ENCODE assay signal across 8 cellular contexts in the genomic region with DNA sequence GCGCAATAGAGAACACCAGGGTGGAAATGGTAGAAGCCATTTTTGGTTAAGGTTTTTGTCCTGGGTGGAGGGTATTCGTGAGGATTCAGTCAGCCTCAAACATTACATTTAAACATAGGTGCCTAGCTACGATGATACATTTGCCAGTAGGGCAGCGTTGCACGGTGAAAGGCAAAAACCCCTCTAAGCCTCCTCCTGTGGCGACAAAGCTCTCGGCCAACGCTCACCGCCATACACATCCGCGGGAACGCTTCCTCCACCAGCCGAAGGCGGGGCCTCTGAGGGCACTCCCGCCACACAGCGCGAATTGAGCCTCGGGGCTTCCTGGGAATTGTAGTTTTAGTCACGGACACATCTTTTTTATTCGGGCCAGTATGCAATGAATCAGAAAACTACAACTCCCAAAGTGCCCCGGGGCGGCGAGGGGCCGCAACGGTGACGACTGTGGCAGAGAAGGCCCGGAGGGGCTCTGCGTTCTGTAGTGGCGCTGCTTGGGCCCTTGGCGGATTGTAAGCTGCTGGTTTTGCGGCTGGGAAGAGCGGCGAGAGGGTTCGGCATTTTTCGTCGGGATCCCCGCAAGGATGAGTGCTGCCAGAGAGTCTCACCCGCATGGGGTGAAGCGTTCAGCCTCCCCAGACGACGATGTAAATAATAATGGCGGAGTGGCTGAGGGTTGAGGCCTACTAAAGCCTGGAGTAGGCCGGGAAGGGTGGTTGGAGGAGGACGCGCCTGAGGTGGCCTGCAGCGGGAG. TPM values are rescaled to one million over a fixed set of nuclear protein-coding genes. Genes with fewer than 3 reads are reported as not detected.
A peak's percentile ranks its signal among the peaks of the same experiment; 100 is the strongest.
DNase-seq lines count a peak whose midpoint lies in the region; ATAC-seq, FAIRE-seq and TF ChIP-seq lines count a peak whose summit lies in the region.

C11orf58 (plus strand) TSS at position 450 of the 751 bp plus-strand sequence; CDS start at position 582, 132 bp downstream.

- no peaks in the 10 kb centered on the region for H3F3A ChIP-seq in OCI-LY1 (ENCODE audit: insufficient read depth, low read length)

- TF ChIP-seq CTCF in Calu3 (IDR thresholded peaks at IDR 0.05; ENCODE audit: unreplicated experiment) (no peak), OCI-LY1 (IDR thresholded peaks at IDR 0.05; ENCODE audit: low read length) (no peak)

- H3K36me3 ChIP-seq in HUES64 (ENCODE audit: insufficient read depth, low read length) (peaks cover 23% of the 10 kb centered on the region), OCI-LY1 (ENCODE audit: insufficient read depth, low read length) (peaks cover 28% of the 10 kb centered on the region), mesodermal cell (ENCODE audit: control insufficient read depth, insufficient read depth, low read length) (peaks cover 31% of the 10 kb centered on the region)

- peak within 1 kb of the TSS; percentile 88 for H3K4me3 ChIP-seq in HUES64 (ENCODE audit: low read length)
- peak within 1 kb of the TSS; percentile 77 for H3K4me3 ChIP-seq in OCI-LY1 (ENCODE audit: low read depth, low read length, poor library complexity, severe bottlenecking)
- peak within 1 kb of the TSS; percentile 75 for H3K4me3 ChIP-seq in mesodermal cell (ENCODE audit: extremely low read depth, insufficient read depth, low read length, poor library complexity, severe bottlenecking)

- peak within 1 kb of the TSS; percentile 19; the same call in 1 of the 2 replicates for H2AFZ ChIP-seq in OCI-LY1 (ENCODE audit: low read length)

- no peaks in the 10 kb centered on the region for H3K9me3 Mint-ChIP-seq in Calu3 (ENCODE audit: low read depth, unreplicated experiment)

- H3K9me3 ChIP-seq in HUES64 (ENCODE audit: insufficient read depth, low read depth, low read length) (no peaks in the 10 kb centered on the region), OCI-LY1 (ENCODE audit: low read length) (no peaks in the 10 kb centered on the region), mesodermal cell (ENCODE audit: control insufficient read depth, low read length) (no peaks in the 10 kb centered on the region)

- H3K79me2 ChIP-seq in OCI-LY1 (ENCODE audit: insufficient read depth, low read length): peaks cover 47% of the 10 kb centered on the region

- H3K4me1 Mint-ChIP-seq in Calu3 (ENCODE audit: low read depth, unreplicated experiment): peaks cover 17% of the 10 kb centered on the region

- ATAC-seq in GM21447 (IDR thresholded peaks at IDR 0.05; ENCODE audit: unreplicated experiment): peak; percentile 97

- H3K27me3 Mint-ChIP-seq in Calu3 (ENCODE audit: unreplicated experiment): no peaks in the 10 kb centered on the region

- CTCF ChIA-PET in Calu3 (lab: Charles Lee): interaction anchor here (3.1 kb wide), 1 partner anchor 106 kb away, joined by 13 read pairs; no protein-coding TSS in a partner anchor

- H4K20me1 ChIP-seq in OCI-LY1 (ENCODE audit: insufficient read depth, low read length): no peaks in the 10 kb centered on the region

- FAIRE-seq in endometrium (lab: Jason Lieb, UNC): peak; percentile 97

- H3K9ac ChIP-seq in HUES64 (ENCODE audit: low read depth, low read length) (peak within 1 kb of the TSS; percentile 97), OCI-LY1 (ENCODE audit: low read length) (peak within 1 kb of the TSS; percentile 87)

- peaks cover 8% of the 10 kb centered on the region for H3K36me3 Mint-ChIP-seq in Calu3 (ENCODE audit: insufficient read depth, unreplicated experiment)

- WGBS in HUES64: under 1% methylated on average over 46 of the region's 46 CpGs
- WGBS in mesodermal cell (ENCODE audit: insufficient coverage in 2 of 2), 2 experiments: 0 to 1% methylated on average over 39 to 40 of the region's 46 CpGs

- peak within 1 kb of the TSS; percentile 84 for H3K4me2 ChIP-seq in OCI-LY1 (ENCODE audit: low read length)

- H3K27ac ChIP-seq in HUES64 (ENCODE audit: low read depth, low read length) (peak within 1 kb of the TSS; percentile 84), OCI-LY1 (ENCODE audit: low read depth, low read length, poor library complexity, severe bottlenecking) (peak within 1 kb of the TSS; percentile 61), mesodermal cell (ENCODE audit: low read depth, low read length, severe bottlenecking) (peak within 1 kb of the TSS; percentile 91)

- H3K27ac Mint-ChIP-seq in Calu3 (ENCODE audit: unreplicated experiment): no peak within 1 kb of the TSS

- peak; percentile 95 for DNase-seq in Calu3
- DNase-seq in activated CD8-positive, alpha-beta memory T cell treated with anti-CD3 and anti-CD28 coated beads, Interleukin-2, amount 50 U/mL, for 4 hours: peak; percentile 94
- peak; percentile 84 to 92 for DNase-seq in stimulated activated CD8-positive, alpha-beta memory T cell treated with anti-CD3 and anti-CD28 coated beads, Interleukin-15, amount 100 ng/mL, for 4 hours (ENCODE audit: low read depth in 2 of 2)

- no peaks in the 10 kb centered on the region for H3K9me2 ChIP-seq in OCI-LY1 (ENCODE audit: low read depth, low read length)

- no TSS peak for BruUV-seq in Calu3 (replicated peaks; lab: Mats Ljungman, UMichigan)

- H3K4me1 ChIP-seq in HUES64 (ENCODE audit: insufficient read depth, low read length) (peaks cover 13% of the 10 kb centered on the region), OCI-LY1 (ENCODE audit: insufficient read depth, low read length, severe bottlenecking) (peaks cover 31% of the 10 kb centered on the region), mesodermal cell (ENCODE audit: control insufficient read depth, insufficient read depth, low read length, poor library complexity, severe bottlenecking) (peaks cover 5% of the 10 kb centered on the region)

- intact Hi-C loops in Calu3 (cut with micrococcal nuclease; ENCODE audit: unreplicated experiment): loop anchor here (1.0 to 2.0 kb wide), 2 partner anchors 68 to 106 kb away; no protein-coding TSS in a partner anchor

- H3K4me3 Mint-ChIP-seq in Calu3 (ENCODE audit: low read depth, unreplicated experiment): no peak within 1 kb of the TSS

- H3K27me3 ChIP-seq in HUES64 (ENCODE audit: insufficient read depth, low read length) (no peaks in the 10 kb centered on the region), OCI-LY1 (ENCODE audit: insufficient read depth, low read length) (no peaks in the 10 kb centered on the region)

RNA-seq across cellular contexts. Expression of gene C11orf58, which starts in this region (rescaled TPM):
- total RNA-seq in Calu3 (2022): 153 and 157 TPM in 2 replicates
- 199 TPM for polyA plus RNA-seq in HUES64 (2013, experiment 1 of 2)
- 193 TPM for polyA plus RNA-seq in HUES64 (2013, experiment 2 of 2)
- polyA plus RNA-seq in mesodermal cell (2013, experiment 1 of 2): 168 TPM
- 185 TPM for polyA plus RNA-seq in mesodermal cell (2013, experiment 2 of 2)

Comparison
In these comparisons a context has a peak if more than half of its experiments do, and no peak if none do; other contexts are left out.
1. Peak in every context shown above with its lines: DNase-seq, ATAC-seq, H3K4me3 ChIP-seq and H3K27ac ChIP-seq.